In genomic region chr7:45196374-45196773, GRCh38 we compare ENCODE assay signal across 11 cellular contexts. TPM values are rescaled to one million over a fixed set of nuclear protein-coding genes. Genes with fewer than 3 reads are reported as not detected.
DNase-seq lines count a peak whose midpoint lies in the region; ATAC-seq and TF ChIP-seq lines count a peak whose summit lies in the region.
"Had no signal": no experiment of that assay in that cellular context is flagged by ENCODE, and none has a peak within 500 bp of the region (broad histone marks: within the 10 kb centered on the region; RNA-seq: fewer than 3 reads in every experiment).

No MANE protein-coding gene starts in this region.

- H3K4me3 ChIP-seq in thyroid gland (replicated peaks in 1 of 3): no peak overlapping the region
- H3K4me3 ChIP-seq in Caco-2 (ENCODE audit: low read depth, low read length): no peak overlapping the region
- H3K4me3 ChIP-seq: SK-N-MC had no signal

- no peaks in the 10 kb centered on the region for H3K36me3 Mint-ChIP-seq in activated CD4-positive, alpha-beta memory T cell treated with anti-CD3 and anti-CD28 coated beads for 36 hours
- H3K36me3 Mint-ChIP-seq in Caco-2 (ENCODE audit: insufficient read depth, unreplicated experiment): no peaks in the 10 kb centered on the region

- TF ChIP-seq POLR2A in thyroid gland (IDR thresholded peaks at IDR 0.05): no peak

- ATAC-seq in GM18909 (IDR thresholded peaks at IDR 0.05; ENCODE audit: poor library complexity, unreplicated experiment) (peak; percentile 77), HG02623 (IDR thresholded peaks at IDR 0.05; ENCODE audit: unreplicated experiment) (peak; percentile 79)

- DNase-seq in activated CD4-positive, alpha-beta memory T cell treated with anti-CD3 and anti-CD28 coated beads for 36 hours: peak; percentile 87
- DNase-seq in stimulated activated CD4-positive, alpha-beta T cell treated with anti-CD3 and anti-CD28 coated beads, TNF-alpha, amount 100 ng/mL, for 48 hours (ENCODE audit: low read depth in 3 of 3): peak; percentile 41 to 65 (median 55)
- DNase-seq in thyroid gland (no peak), NCI-H446 (lab: John Stamatoyannopoulos, UW) (no peak), Caco-2 (no peak)
- DNase-seq: NCI-H1694 had no signal

- H3K27me3 ChIP-seq in thyroid gland (no peaks in the 10 kb centered on the region), Caco-2 (replicated peaks; ENCODE audit: control insufficient read depth, insufficient read depth, low read length) (no peaks in the 10 kb centered on the region; the same call in none of the 2 replicates)

- H3K4me1 ChIP-seq in thyroid gland: no peaks in the 10 kb centered on the region
- H3K4me1 ChIP-seq in Caco-2: no peaks in the 10 kb centered on the region

- CTCF ChIA-PET in activated CD4-positive, alpha-beta memory T cell treated with anti-CD3 and anti-CD28 coated beads for 36 hours (lab: Charles Lee): interaction anchor here (1.1 kb wide), 1 partner anchor 62 kb away, joined by 3 read pairs; no protein-coding TSS in a partner anchor
- CTCF ChIA-PET in Caco-2 (lab: Charles Lee): no interaction called here

- peaks cover 34% of the 10 kb centered on the region for H3K27me3 Mint-ChIP-seq in activated CD4-positive, alpha-beta memory T cell treated with anti-CD3 and anti-CD28 coated beads for 36 hours
- H3K27me3 Mint-ChIP-seq in Caco-2 (ENCODE audit: insufficient read depth, unreplicated experiment): peaks cover 24% of the 10 kb centered on the region

- no peak overlapping the region for H3K4me3 Mint-ChIP-seq in activated CD4-positive, alpha-beta memory T cell treated with anti-CD3 and anti-CD28 coated beads for 36 hours
- H3K4me3 Mint-ChIP-seq in Caco-2 (ENCODE audit: unreplicated experiment): no peak overlapping the region

- H3K4me1 Mint-ChIP-seq in activated CD4-positive, alpha-beta memory T cell treated with anti-CD3 and anti-CD28 coated beads for 36 hours (ENCODE audit: low read depth): peaks cover 35% of the 10 kb centered on the region
- H3K4me1 Mint-ChIP-seq in Caco-2 (ENCODE audit: low read depth, unreplicated experiment): no peaks in the 10 kb centered on the region

- no peak overlapping the region for H3K27ac Mint-ChIP-seq in activated CD4-positive, alpha-beta memory T cell treated with anti-CD3 and anti-CD28 coated beads for 36 hours
- H3K27ac Mint-ChIP-seq in Caco-2 (ENCODE audit: unreplicated experiment): no peak overlapping the region

- no TSS peak for BruUV-seq in Caco-2 (replicated peaks; lab: Mats Ljungman, UMichigan)

- 75 to 87% methylated on average over 7 of the region's 7 CpGs for WGBS in thyroid gland, 2 donors

- intact Hi-C loops in activated CD4-positive, alpha-beta memory T cell treated with anti-CD3 and anti-CD28 coated beads for 36 hours (cut with micrococcal nuclease): loop anchor here (1.0 to 5.0 kb wide), 2 partner anchors 8 to 351 kb away; no protein-coding TSS in a partner anchor
- intact Hi-C loops in thyroid gland (cut with DNase I) (no loop called here), Caco-2 (cut with micrococcal nuclease; ENCODE audit: unreplicated experiment) (no loop called here)

- H3K27ac ChIP-seq in thyroid gland: no peak overlapping the region
- H3K27ac ChIP-seq: epithelial cell of prostate, SK-N-MC had no signal

- H3K36me3 ChIP-seq in thyroid gland: no peaks in the 10 kb centered on the region
- no peaks in the 10 kb centered on the region for H3K36me3 ChIP-seq in Caco-2 (ENCODE audit: control insufficient read depth, insufficient read depth, low read length)

- no peak for TF ChIP-seq CTCF in thyroid gland (IDR thresholded peaks at IDR 0.05)
- TF ChIP-seq CTCF in Caco-2 (IDR thresholded peaks at IDR 0.05; ENCODE audit: insufficient read depth in 1 of 2, low read depth in 1 of 2, low read length in 1 of 2, severe bottlenecking in 1 of 2, unreplicated experiment in 1 of 2): no peak

- POLR2A ChIA-PET in activated CD4-positive, alpha-beta memory T cell treated with anti-CD3 and anti-CD28 coated beads for 36 hours (lab: Charles Lee): no interaction called here
- POLR2A ChIA-PET in Caco-2 (lab: Charles Lee): no interaction called here

- peaks cover 4% of the 10 kb centered on the region for H3K9me3 Mint-ChIP-seq in activated CD4-positive, alpha-beta memory T cell treated with anti-CD3 and anti-CD28 coated beads for 36 hours
- H3K9me3 Mint-ChIP-seq in Caco-2 (ENCODE audit: unreplicated experiment): no peaks in the 10 kb centered on the region

- H3K9me3 ChIP-seq in thyroid gland (no peaks in the 10 kb centered on the region), Caco-2 (no peaks in the 10 kb centered on the region; the same call in 1 of the 2 replicates)

RNA-seq across cellular contexts. Expression of gene RAMP3, which starts 38.8 kb away (rescaled TPM):
- total RNA-seq in activated CD4-positive, alpha-beta memory T cell treated with anti-CD3 and anti-CD28 coated beads for 36 hours: not detected
- 100 to 1,000 TPM in 1 of 4 donors, 10 to 100 TPM in 3; 40.1 to 145 (median 73.1) TPM for total RNA-seq in thyroid gland
- total RNA-seq in Caco-2 (2022): not detected in 2 replicates
- total RNA-seq: kidney epithelial cell had no signal

Comparison
In these comparisons a context has a peak if more than half of its experiments do, and no peak if none do; other contexts are left out.
1. DNase-seq: peak in activated CD4-positive, alpha-beta memory T cell treated with anti-CD3 and anti-CD28 coated beads for 36 hours (single experiment) and stimulated activated CD4-positive, alpha-beta T cell treated with anti-CD3 and anti-CD28 coated beads, TNF-alpha, amount 100 ng/mL, for 48 hours (3 of 3); none in thyroid gland (0 of 2), NCI-H446 (0 of 2) and Caco-2 (0 of 2).
2. RNA of gene RAMP3, which starts 38.8 kb away (total RNA-seq): 40.1 to 145 TPM in thyroid gland; not detected in activated CD4-positive, alpha-beta memory T cell treated with anti-CD3 and anti-CD28 coated beads for 36 hours and not detected in Caco-2; every median in the first group is over 10 times any median in the second.